In the genomic region with DNA sequence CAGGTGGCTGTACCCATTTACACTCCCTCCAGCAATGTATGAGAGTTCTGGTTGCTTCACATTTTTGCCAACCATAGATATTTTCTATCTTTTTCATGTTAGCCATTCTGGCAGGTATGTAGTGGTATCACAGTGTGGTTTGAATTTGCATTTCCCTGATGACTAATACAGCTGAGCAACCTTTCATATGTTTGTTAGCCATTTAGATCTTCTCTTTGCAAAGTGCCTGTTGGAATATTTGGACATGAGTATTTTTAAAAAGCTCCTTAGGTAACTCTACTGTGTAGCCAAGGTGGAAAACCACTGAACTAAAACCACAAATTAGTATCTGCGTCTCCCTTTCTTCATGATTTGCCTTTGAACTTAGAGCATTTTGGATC, we compare ENCODE assay signal across 8 cellular contexts. TPM values are rescaled to one million over a fixed set of nuclear protein-coding genes. Genes with fewer than 3 reads are reported as not detected.
DNase-seq lines count a peak whose midpoint lies in the region; ATAC-seq and TF ChIP-seq lines count a peak whose summit lies in the region.

No MANE protein-coding gene starts in this region.

- TF ChIP-seq RAD21 in HCT116 (IDR thresholded peaks at IDR 0.05; ENCODE audit: low read depth), result no peak

- intact Hi-C loops in HCT116 (cut with micrococcal nuclease), result no loop called here

- DNase-seq in GM10248 (ENCODE audit: extremely low spot score), result peak; percentile 45
- DNase-seq in HCT116 (ENCODE audit: low read depth, low spot score), result no peak
- peak in 1 of 3 donors; percentile 15 for DNase-seq in Peyer's patch
- DNase-seq in immature natural killer cell, result peak; percentile 52 to 59 (median 53)
- DNase-seq in medulla oblongata (ENCODE audit: extremely low spot score), result no peak
- no peak for DNase-seq in mucosa of gallbladder (ENCODE audit: low spot score)
- no peak for DNase-seq in activated CD4-positive, alpha-beta T cell treated with anti-CD3 and anti-CD28 coated beads, Interleukin-2, amount 50 U/mL, for 48 hours

- H3K4me1 Mint-ChIP-seq in immature natural killer cell, result peaks cover 99 to 100% of the 10 kb centered on the region in 2 donors

- H3K27ac ChIP-seq in HCT116 (ENCODE audit: low read depth, low read length) (no peak overlapping the region), Peyer's patch (peak overlapping the region; percentile 87 to 92 (median 90))

- no peaks in the 10 kb centered on the region for H4K20me1 ChIP-seq in HCT116 (ENCODE audit: insufficient read depth)

- peak overlapping the region; percentile 72 to 91 (median 86) for H3K4me3 Mint-ChIP-seq in immature natural killer cell

- CTCF ChIA-PET in GM10248 (lab: Yijun Ruan, JAX), result interaction anchor here (0.9 to 8.7 kb wide), 14 partner anchors 8 to 72 kb away, joined by 3 to 104 read pairs (median 14); partner anchors contain the start of gene IRF1
- CTCF ChIA-PET in HCT116 (lab: Charles Lee), result interaction anchor here (1.7 to 2.1 kb wide), 2 partner anchors 32 to 38 kb away, joined by 6 read pairs; no protein-coding TSS in a partner anchor

- BruUV-seq in HCT116 (replicated peaks; lab: Mats Ljungman, UMichigan), result no TSS peak

- H3K36me3 ChIP-seq in HCT116 (ENCODE audit: control insufficient read depth in 1 of 2, insufficient read depth in 2 of 2, low read length in 2 of 2), result no peaks in the 10 kb centered on the region
- H3K36me3 ChIP-seq in Peyer's patch, result no peaks in the 10 kb centered on the region

- peaks cover 21 to 50% (median 26%) of the 10 kb centered on the region in 3 donors for H3K27me3 Mint-ChIP-seq in immature natural killer cell (ENCODE audit: low read depth in 3 of 3)

- TF ChIP-seq CTCF in GM10248 (IDR thresholded peaks at IDR 0.05; ENCODE audit: control extremely low read depth, extremely low read depth, low read depth, missing control alignments) (no peak), HCT116 (IDR thresholded peaks at IDR 0.05 in 2 of 3, conservative IDR thresholded peaks at IDR 0.05 in 1 of 3; ENCODE audit: borderline replicate concordance in 1 of 3, insufficient read depth in 1 of 3, low read depth in 2 of 3, low read length in 2 of 3) (no peak), Peyer's patch (IDR thresholded peaks at IDR 0.05) (peak in 1 of 6 experiments; percentile 2)

- H3K79me2 ChIP-seq in HCT116 (ENCODE audit: insufficient read depth, low read length), result no peaks in the 10 kb centered on the region

- no peaks in the 10 kb centered on the region for H3K27me3 ChIP-seq in HCT116 (ENCODE audit: insufficient read depth, low read length)
- H3K27me3 ChIP-seq in Peyer's patch, result no peaks in the 10 kb centered on the region

- POLR2A ChIA-PET in GM10248 (lab: Yijun Ruan, JAX), result interaction anchor here (0.6 to 1.6 kb wide), 5 partner anchors 12 to 36 kb away, joined by 3 to 7 read pairs (median 5); no protein-coding TSS in a partner anchor
- POLR2A ChIA-PET in HCT116 (lab: Charles Lee), result interaction anchor here (1.3 to 1.9 kb wide), 2 partner anchors 32 to 37 kb away, joined by 4 to 7 read pairs; partner anchors contain the start of gene IRF1

- H3K9me3 Mint-ChIP-seq in immature natural killer cell, result no peaks in the 10 kb centered on the region

- no peak overlapping the region for H2AFZ ChIP-seq in HCT116 (ENCODE audit: low read depth, low read length, poor library complexity, severe bottlenecking)

- peaks cover 38 to 47% (median 39%) of the 10 kb centered on the region in 3 donors for H3K36me3 Mint-ChIP-seq in immature natural killer cell

- peak overlapping the region; percentile 24 for H3K4me2 ChIP-seq in HCT116 (ENCODE audit: low read length)

- H3K9ac ChIP-seq in HCT116 (ENCODE audit: low read length), result no peak overlapping the region

- peaks cover 13 to 26% of the 10 kb centered on the region in 2 experiments for H3K4me1 ChIP-seq in HCT116 (ENCODE audit: control insufficient read depth in 1 of 2, insufficient read depth in 2 of 2, low read length in 2 of 2)
- H3K4me1 ChIP-seq in Peyer's patch, result peaks cover 25 to 96% (median 61%) of the 10 kb centered on the region in 4 donors

- peak overlapping the region; percentile 98 to 100 (median 100) for H3K27ac Mint-ChIP-seq in immature natural killer cell

- ATAC-seq in HCT116 (no peak), GM21390 (IDR thresholded peaks at IDR 0.05; ENCODE audit: unreplicated experiment) (no peak)

- TF ChIP-seq POLR2A in HCT116 (IDR thresholded peaks at IDR 0.05; ENCODE audit: borderline replicate concordance, extremely low read depth, insufficient read depth, insufficient read length), result no peak
- no peak for TF ChIP-seq POLR2A in Peyer's patch (IDR thresholded peaks at IDR 0.05)

- H3K4me3 ChIP-seq in HCT116 (replicated peaks in 1 of 2; ENCODE audit: low read depth in 1 of 2, low read length in 2 of 2), result no peak overlapping the region
- no peak overlapping the region for H3K4me3 ChIP-seq in Peyer's patch

- RAD21 ChIA-PET in HCT116 (lab: Charles Lee; ENCODE audit: low non-redundant PET in 1 of 2, low total read pairs in 2 of 2, uncharacterized antibody in 2 of 2, unreplicated experiment in 2 of 2), result no interaction called here

- H3K9me2 ChIP-seq in HCT116 (ENCODE audit: insufficient read depth), result no peaks in the 10 kb centered on the region

- H3K9me3 ChIP-seq in HCT116 (ENCODE audit: control insufficient read depth in 1 of 2, insufficient read depth in 1 of 2, low read depth in 1 of 2, low read length in 2 of 2) (no peaks in the 10 kb centered on the region), Peyer's patch (no peaks in the 10 kb centered on the region)

TF ChIP-seq in HCT116, 20 proteins besides CTCF, POLR2A, EP300 and RAD21:
- TF ChIP-seq SP1 (IDR thresholded peaks at IDR 0.05; ENCODE audit: low read depth) (no peak), FOSL1 (IDR thresholded peaks at IDR 0.05; ENCODE audit: low read depth) (peak; percentile 8; the same call in 1 of the 2 replicates)

RNA-seq across cellular contexts. Expression of gene IRF1, which starts 31.9 kb away (rescaled TPM):
- total RNA-seq in HCT116 (2021; ENCODE audit: unreplicated experiment), result 30.1 TPM
- 16.5 and 26.0 TPM in 2 replicates for polyA plus RNA-seq in HCT116 (2012)
- total RNA-seq in Peyer's patch, result 100 to 1,000 TPM in 3 of 4 donors, 10 to 100 TPM in 1; 92.7 to 152 (median 122) TPM
- 100 to 1,000 TPM; 349 to 460 (median 371) TPM for polyA plus RNA-seq in immature natural killer cell
- total RNA-seq in mucosa of gallbladder, result 38.3 TPM

Comparison
In these comparisons a context has a peak if more than half of its experiments do, and no peak if none do; other contexts are left out.
1. DNase-seq: peak in GM10248 (single experiment) and immature natural killer cell (3 of 3); none in HCT116 (single experiment), medulla oblongata (single experiment), mucosa of gallbladder (single experiment) and activated CD4-positive, alpha-beta T cell treated with anti-CD3 and anti-CD28 coated beads, Interleukin-2, amount 50 U/mL, for 48 hours (0 of 2).